Comparison of ENCODE assay signal across 30 cellular contexts in genomic region chr10:120805014-120805805, GRCh38. TPM values are rescaled to one million over a fixed set of nuclear protein-coding genes. Genes with fewer than 3 reads are reported as not detected.
A peak's percentile ranks its signal among the peaks of the same experiment; 100 is the strongest.
DNase-seq lines count a peak whose midpoint lies in the region; ATAC-seq, FAIRE-seq and TF ChIP-seq lines count a peak whose summit lies in the region.
"Had no signal": no experiment of that assay in that cellular context is flagged by ENCODE, and none has a peak within 500 bp of the region (broad histone marks: within the 10 kb centered on the region; RNA-seq: fewer than 3 reads in every experiment).

No MANE protein-coding gene starts in this region.

- H3K9me3 ChIP-seq in HepG2 (ENCODE audit: low read length) (no peaks in the 10 kb centered on the region), right lobe of liver (no peaks in the 10 kb centered on the region), HCT116 (ENCODE audit: control insufficient read depth in 1 of 2, insufficient read depth in 1 of 2, low read depth in 1 of 2, low read length in 2 of 2) (no peaks in the 10 kb centered on the region), H1 (ENCODE audit: insufficient read depth in 2 of 2, low read depth in 1 of 2, low read length in 1 of 2) (no peaks in the 10 kb centered on the region)
- H3K9me3 ChIP-seq: BLaER1, lower lobe of right lung, mucosa of descending colon, ovary, spleen, transverse colon had no signal

- no peak for FAIRE-seq in HepG2 (lab: Jason Lieb, UNC)
- FAIRE-seq in H1 (lab: Jason Lieb, UNC): no peak
- FAIRE-seq: bronchial epithelial cell had no signal

- BruUV-seq in HepG2 (replicated peaks; lab: Mats Ljungman, UMichigan): no TSS peak
- no TSS peak for BruUV-seq in HCT116 (replicated peaks; lab: Mats Ljungman, UMichigan)

- DNase-seq in HepG2 (ENCODE audit: low spot score): no peak
- no peak for DNase-seq in right lobe of liver
- peak; percentile 4 for DNase-seq in HCT116 (ENCODE audit: low read depth, low spot score)
- DNase-seq in H1 (ENCODE audit: low read depth in 1 of 2, low spot score in 2 of 2): no peak
- DNase-seq in mesothelial cell of epicardium (ENCODE audit: low spot score in 2 of 2, unreplicated experiment in 2 of 2): no peak
- no peak for DNase-seq in stimulated activated CD8-positive, alpha-beta memory T cell treated with anti-CD3 and anti-CD28 coated beads, Interleukin-4, amount 100 ng/mL, for 48 hours
- no peak for DNase-seq in iPS-NIHi7 (ENCODE audit: extremely low spot score)
- no peak for DNase-seq in posterior vena cava (ENCODE audit: low spot score)
- DNase-seq: ACHN; activated CD8-positive, alpha-beta T cell treated with anti-CD3 and anti-CD28 coated beads for 36 hours; glutamatergic neuron; HFFc6; kidney glomerular epithelial cell; lower lobe of right lung; mucosa of descending colon; NCI-H1105 treated with DMSO at 0.1 percent for 48 hours; NCI-H2029; NCI-H748 treated with DMSO at 0.1 percent for 48 hours; ovary; right cardiac atrium; spleen; T-helper 2 cell; transverse colon had no signal

- H3K36me3 Mint-ChIP-seq in mesothelial cell of epicardium: no peaks in the 10 kb centered on the region
- H3K36me3 Mint-ChIP-seq: activated naive CD4-positive, alpha-beta T cell treated with anti-CD3 and anti-CD28 coated beads, Interleukin-2, amount 50 U/mL, for 72 hours; natural killer cell treated with Interleukin-12 subunit alpha and Interleukin-12 subunit beta and Interleukin-15 and Interleukin-18, amount 100 ng/mL, for 72 hours had no signal

- TF ChIP-seq CTCF in HepG2 (CRISPR knock-in tag; IDR thresholded peaks at IDR 0.05): no peak
- TF ChIP-seq CTCF in right lobe of liver (IDR thresholded peaks at IDR 0.05): no peak
- peak in 2 of 3 experiments; percentile 38 to 57; a peak in 4 of 6 replicates for TF ChIP-seq CTCF in HCT116 (IDR thresholded peaks at IDR 0.05 in 2 of 3, conservative IDR thresholded peaks at IDR 0.05 in 1 of 3; ENCODE audit: borderline replicate concordance in 1 of 3, insufficient read depth in 1 of 3, low read depth in 2 of 3, low read length in 2 of 3)
- TF ChIP-seq CTCF in H1 (IDR thresholded peaks at IDR 0.05; ENCODE audit: control extremely low read depth in 1 of 3, insufficient read depth in 1 of 3, low read depth in 1 of 3, low read length in 3 of 3): peak; percentile 33 to 60 (median 38); a peak in 3 of 4 replicates
- no peak for TF ChIP-seq CTCF in mesothelial cell of epicardium (IDR thresholded peaks at IDR 0.05; ENCODE audit: unreplicated experiment)

- no peak overlapping the region for H3K14ac ChIP-seq in H1 (ENCODE audit: insufficient read length)

- H3K27ac Mint-ChIP-seq in mesothelial cell of epicardium: no peak overlapping the region
- H3K27ac Mint-ChIP-seq: activated CD8-positive, alpha-beta T cell treated with anti-CD3 and anti-CD28 coated beads for 36 hours; activated naive CD4-positive, alpha-beta T cell treated with anti-CD3 and anti-CD28 coated beads, Interleukin-2, amount 50 U/mL, for 72 hours; activated T-helper 2 cell treated with anti-CD3 and anti-CD28 coated beads, Interferon-gamma antibody, Interleukin-2, Interleukin-4, amounts not matched to agents 10 μg/mL and 5 μg/mL and 100 μg/mL, durations not matched to agents 14 hours and 24 hours and 36 hours; HFFc6; natural killer cell treated with Interleukin-12 subunit alpha and Interleukin-12 subunit beta and Interleukin-15 and Interleukin-18, amount 100 ng/mL, for 72 hours had no signal

- H3K27ac ChIP-seq in HepG2 (ENCODE audit: extremely low read length, insufficient read depth, low read length) (no peak overlapping the region), right lobe of liver (no peak overlapping the region), HCT116 (ENCODE audit: low read depth, low read length) (no peak overlapping the region), H1 (ENCODE audit: low read depth, low read length) (no peak overlapping the region)
- H3K27ac ChIP-seq: BLaER1, epithelial cell of prostate, lower lobe of right lung, ovary, spleen, transverse colon had no signal

- no peak overlapping the region for H2AFZ ChIP-seq in HepG2 (ENCODE audit: low read length)
- H2AFZ ChIP-seq in HCT116 (ENCODE audit: low read depth, low read length, poor library complexity, severe bottlenecking): no peak overlapping the region
- H2AFZ ChIP-seq in H1 (ENCODE audit: low read length): no peak overlapping the region

- POLR2A ChIA-PET in HepG2 (lab: Yijun Ruan, JAX): no interaction called here
- POLR2A ChIA-PET in HCT116 (lab: Charles Lee): no interaction called here
- POLR2A ChIA-PET in H1 (lab: Charles Lee; ENCODE audit: partially characterized antibody): interaction anchor here (1.0 kb wide), 1 partner anchor 21 kb away, joined by 3 read pairs; no protein-coding TSS in a partner anchor

- H4K20me1 ChIP-seq in HepG2 (ENCODE audit: insufficient read depth, low read length): no peaks in the 10 kb centered on the region
- no peaks in the 10 kb centered on the region for H4K20me1 ChIP-seq in HCT116 (ENCODE audit: insufficient read depth)
- H4K20me1 ChIP-seq in H1 (replicated peaks in 1 of 2; ENCODE audit: control insufficient read depth in 1 of 2, insufficient read depth in 2 of 2, low read length in 2 of 2): no peaks in the 10 kb centered on the region
- H4K20me1 ChIP-seq: BLaER1 had no signal

- no peaks in the 10 kb centered on the region for H3K9me3 Mint-ChIP-seq in mesothelial cell of epicardium
- H3K9me3 Mint-ChIP-seq: activated CD8-positive, alpha-beta T cell treated with anti-CD3 and anti-CD28 coated beads for 36 hours; activated naive CD4-positive, alpha-beta T cell treated with anti-CD3 and anti-CD28 coated beads, Interleukin-2, amount 50 U/mL, for 72 hours; activated T-helper 2 cell treated with anti-CD3 and anti-CD28 coated beads, Interferon-gamma antibody, Interleukin-2, Interleukin-4, amounts not matched to agents 10 μg/mL and 5 μg/mL and 100 μg/mL, durations not matched to agents 14 hours and 24 hours and 36 hours; natural killer cell treated with Interleukin-12 subunit alpha and Interleukin-12 subunit beta and Interleukin-15 and Interleukin-18, amount 100 ng/mL, for 72 hours had no signal

- no peak overlapping the region for H2BK20ac ChIP-seq in H1 (ENCODE audit: low read length)

- no peak for TF ChIP-seq RAD21 in HepG2 (CRISPR knock-in tag; IDR thresholded peaks at IDR 0.05)
- no peak for TF ChIP-seq RAD21 in HCT116 (IDR thresholded peaks at IDR 0.05; ENCODE audit: low read depth)
- TF ChIP-seq RAD21 in H1 (IDR thresholded peaks at IDR 0.05 in 1 of 2, conservative IDR thresholded peaks at IDR 0.05 in 1 of 2; ENCODE audit: low read depth in 2 of 2, low read length in 2 of 2): peak; percentile 11 to 43; a peak in 2 of 4 replicates

- no peak overlapping the region for H3K18ac ChIP-seq in H1 (ENCODE audit: extremely low read depth, low read length)

- H3K79me1 ChIP-seq in H1 (ENCODE audit: low read depth, low read length): no peaks in the 10 kb centered on the region

- H3K9ac ChIP-seq in HepG2 (ENCODE audit: insufficient read depth, low read depth, low read length) (no peak overlapping the region), HCT116 (ENCODE audit: low read length) (no peak overlapping the region), H1 (replicated peaks in 1 of 4; ENCODE audit: extremely low read depth in 1 of 4, low read depth in 3 of 4, low read length in 3 of 4) (no peak overlapping the region)
- H3K9ac ChIP-seq: BLaER1 had no signal

- H3K4me3 ChIP-seq in HepG2 (replicated peaks in 1 of 3; ENCODE audit: insufficient read depth in 1 of 3, low read depth in 2 of 3, low read length in 3 of 3): no peak overlapping the region
- H3K4me3 ChIP-seq in right lobe of liver: no peak overlapping the region
- H3K4me3 ChIP-seq in HCT116 (replicated peaks in 1 of 2; ENCODE audit: low read depth in 1 of 2, low read length in 2 of 2): no peak overlapping the region
- H3K4me3 ChIP-seq in H1 (ENCODE audit: extremely low read depth in 1 of 4, insufficient read depth in 2 of 4, low read depth in 3 of 4, low read length in 4 of 4): no peak overlapping the region
- H3K4me3 ChIP-seq: BLaER1, lower lobe of right lung, mucosa of descending colon, ovary, spleen, transverse colon had no signal

- H4K91ac ChIP-seq in H1 (replicated peaks; ENCODE audit: insufficient read length, low read length): no peak overlapping the region

- H2BK15ac ChIP-seq in H1 (ENCODE audit: low read length): no peak overlapping the region

- no peaks in the 10 kb centered on the region for H3K9me2 ChIP-seq in HCT116 (ENCODE audit: insufficient read depth)

- in situ Hi-C loops in HepG2 (cut with HindIII; ENCODE audit: extremely low pct_ligation_motif_present, low pct_unique_long_range_greater_than_20kb): no loop called here

- no peak overlapping the region for H4K8ac ChIP-seq in H1 (ENCODE audit: extremely low read depth, insufficient read depth, low read length)

- ATAC-seq in HepG2: no peak
- no peak for ATAC-seq in right lobe of liver
- ATAC-seq in HCT116: peak; percentile 64
- ATAC-seq: activated CD8-positive, alpha-beta T cell treated with anti-CD3 and anti-CD28 coated beads for 36 hours; activated naive CD4-positive, alpha-beta T cell treated with anti-CD3 and anti-CD28 coated beads, Interleukin-2, amount 50 U/mL, for 72 hours; lower lobe of right lung; mucosa of descending colon; natural killer cell treated with Interleukin-12 subunit alpha and Interleukin-12 subunit beta and Interleukin-15 and Interleukin-18, amount 100 ng/mL, for 72 hours; right cardiac atrium; SK-N-SH treated with all-trans-retinoic acid at 6 μM for 48 hours had no signal

- no peaks in the 10 kb centered on the region for H3K36me3 ChIP-seq in HepG2 (replicated peaks in 1 of 2; ENCODE audit: control insufficient read depth in 1 of 2, insufficient read depth in 2 of 2, low read length in 2 of 2)
- H3K36me3 ChIP-seq in right lobe of liver: no peaks in the 10 kb centered on the region
- no peaks in the 10 kb centered on the region for H3K36me3 ChIP-seq in HCT116 (ENCODE audit: control insufficient read depth in 1 of 2, insufficient read depth in 2 of 2, low read length in 2 of 2)
- no peaks in the 10 kb centered on the region for H3K36me3 ChIP-seq in H1 (ENCODE audit: control insufficient read depth in 2 of 4, insufficient read depth in 4 of 4, low read length in 3 of 4)
- H3K36me3 ChIP-seq: BLaER1, lower lobe of right lung, ovary, spleen, transverse colon had no signal

- no peak for TF ChIP-seq POLR2A in HepG2 (IDR thresholded peaks at IDR 0.05; ENCODE audit: insufficient read depth in 1 of 2, low read depth in 2 of 2, low read length in 2 of 2)
- TF ChIP-seq POLR2A in right lobe of liver (IDR thresholded peaks at IDR 0.05): no peak
- no peak for TF ChIP-seq POLR2A in HCT116 (IDR thresholded peaks at IDR 0.05; ENCODE audit: borderline replicate concordance, extremely low read depth, insufficient read depth, insufficient read length)
- no peak for TF ChIP-seq POLR2A in H1 (IDR thresholded peaks at IDR 0.05; ENCODE audit: control extremely low read depth in 1 of 2, low read depth in 2 of 2, low read length in 2 of 2)

- H4K5ac ChIP-seq in H1 (ENCODE audit: insufficient read length, low read depth, low read length): no peak overlapping the region

- no peak overlapping the region for H2BK120ac ChIP-seq in H1 (replicated peaks; ENCODE audit: low read depth, low read length)

- H3K23me2 ChIP-seq in H1 (ENCODE audit: low read depth, low read length): no peaks in the 10 kb centered on the region

- no peak for TF ChIP-seq EP300 in HepG2 (IDR thresholded peaks at IDR 0.05; ENCODE audit: low read depth in 2 of 2, low read length in 2 of 2)
- TF ChIP-seq EP300 in HepG2 (CRISPR knock-in tag; IDR thresholded peaks at IDR 0.05; ENCODE audit: borderline replicate concordance): no peak
- no peak for TF ChIP-seq EP300 in H1 (IDR thresholded peaks at IDR 0.05; ENCODE audit: borderline replicate concordance in 1 of 2, low read depth in 2 of 2, low read length in 2 of 2)

- no peak overlapping the region for H3K4me2 ChIP-seq in HepG2 (ENCODE audit: low read depth, low read length)
- H3K4me2 ChIP-seq in HCT116 (ENCODE audit: low read length): no peak overlapping the region
- H3K4me2 ChIP-seq in H1 (ENCODE audit: insufficient read depth in 1 of 2, low read depth in 2 of 2, low read length in 2 of 2): no peak overlapping the region
- H3K4me2 ChIP-seq: BLaER1 had no signal

- no peaks in the 10 kb centered on the region for H3K79me2 ChIP-seq in HepG2 (ENCODE audit: insufficient read depth, low read length)
- no peaks in the 10 kb centered on the region for H3K79me2 ChIP-seq in HCT116 (ENCODE audit: insufficient read depth, low read length)
- H3K79me2 ChIP-seq in H1 (ENCODE audit: control insufficient read depth in 1 of 2, insufficient read depth in 2 of 2, low read length in 2 of 2): no peaks in the 10 kb centered on the region

- intact Hi-C loops in HepG2 (cut with micrococcal nuclease; ENCODE audit: unreplicated experiment) (no loop called here), right lobe of liver (cut with DNase I) (no loop called here), HCT116 (cut with micrococcal nuclease) (no loop called here), posterior vena cava (cut with DNase I) (no loop called here)

- no peak overlapping the region for H3K23ac ChIP-seq in H1 (ENCODE audit: insufficient read length)

- H3K4me3 Mint-ChIP-seq in mesothelial cell of epicardium: no peak overlapping the region
- H3K4me3 Mint-ChIP-seq: activated CD8-positive, alpha-beta T cell treated with anti-CD3 and anti-CD28 coated beads for 36 hours; HFFc6; natural killer cell treated with Interleukin-12 subunit alpha and Interleukin-12 subunit beta and Interleukin-15 and Interleukin-18, amount 100 ng/mL, for 72 hours had no signal

- H3K27me3 ChIP-seq in HepG2 (ENCODE audit: control insufficient read depth in 1 of 2, insufficient read depth in 2 of 2, low read length in 2 of 2) (no peaks in the 10 kb centered on the region; a peak in 1 of 5 replicates), right lobe of liver (no peaks in the 10 kb centered on the region), HCT116 (ENCODE audit: insufficient read depth, low read length) (peaks cover 66% of the 10 kb centered on the region), H1 (replicated peaks in 1 of 4; ENCODE audit: control insufficient read depth in 3 of 4, extremely low read depth in 1 of 4, insufficient read depth in 3 of 4, low read length in 3 of 4) (peaks cover 0 to 1% (median 0%) of the 10 kb centered on the region in 4 experiments; a peak in 1 of 7 replicates)
- H3K27me3 ChIP-seq: BLaER1, ovary, spleen, transverse colon had no signal

- 21% methylated on average over 7 of the region's 7 CpGs for WGBS in HepG2 (ENCODE audit: low lambda C conversion rate)
- 70% methylated on average over 7 of the region's 7 CpGs for WGBS in right lobe of liver (ENCODE audit: insufficient coverage, low coverage, low lambda C conversion rate, missing lambda C conversion rate)
- 95% methylated on average over 7 of the region's 7 CpGs; no CpG with 5 or more reads in 1 of the 2 experiments for WGBS in H1 (ENCODE audit: extremely low coverage in 1 of 2, insufficient coverage in 1 of 2, insufficient read length in 1 of 2, insufficient replicate concordance in 2 of 2, low coverage in 1 of 2, low lambda C conversion rate in 2 of 2, missing lambda C conversion rate in 1 of 2), 2 experiments

- H3K4me1 ChIP-seq in HepG2 (ENCODE audit: insufficient read depth, low read length) (no peaks in the 10 kb centered on the region), right lobe of liver (no peaks in the 10 kb centered on the region), HCT116 (ENCODE audit: control insufficient read depth in 1 of 2, insufficient read depth in 2 of 2, low read length in 2 of 2) (no peaks in the 10 kb centered on the region), H1 (replicated peaks in 1 of 4; ENCODE audit: control insufficient read depth in 3 of 4, insufficient read depth in 4 of 4, low read length in 3 of 4) (peaks cover 0 to 6% (median 3%) of the 10 kb centered on the region in 4 experiments; a peak in 3 of 7 replicates)
- H3K4me1 ChIP-seq: BLaER1, lower lobe of right lung, spleen, transverse colon had no signal

- peaks cover 3% of the 10 kb centered on the region for H3K4me1 Mint-ChIP-seq in mesothelial cell of epicardium

- no peak overlapping the region for H2BK12ac ChIP-seq in H1 (ENCODE audit: low read depth, low read length)

- no peak overlapping the region for H3K56ac ChIP-seq in H1 (replicated peaks; ENCODE audit: insufficient read length, low read depth, low read length)

- no peak overlapping the region for H3K4ac ChIP-seq in H1 (replicated peaks; ENCODE audit: insufficient read length, low read depth, low read length)

- peaks cover 24% of the 10 kb centered on the region for H3K27me3 Mint-ChIP-seq in mesothelial cell of epicardium (ENCODE audit: low read depth)

- H2BK5ac ChIP-seq in H1 (ENCODE audit: low read depth, low read length): no peak overlapping the region

- CTCF ChIA-PET in HepG2 (lab: Yijun Ruan, JAX; ENCODE audit: low intra/inter-chr PET ratio, low total read pairs) (no interaction called here), HCT116 (lab: Charles Lee) (interaction anchor here (1.2 kb wide), 1 partner anchor 10 kb away, joined by 3 read pairs; no protein-coding TSS in a partner anchor), H1 (lab: Charles Lee; ENCODE audit: partially characterized antibody) (interaction anchor here (1.0 to 3.4 kb wide), 15 partner anchors 9 to 208 kb away, joined by 3 to 12 read pairs (median 4); no protein-coding TSS in a partner anchor)

- RAD21 ChIA-PET in HCT116 (lab: Charles Lee; ENCODE audit: low non-redundant PET in 1 of 2, low total read pairs in 2 of 2, uncharacterized antibody in 2 of 2, unreplicated experiment in 2 of 2): no interaction called here

- no peak overlapping the region for H2AK5ac ChIP-seq in H1 (ENCODE audit: low read depth, low read length)

RNA-seq across cellular contexts. Expression of gene WDR11, which starts 46.0 kb away (rescaled TPM):
- total RNA-seq in HepG2 (2016; rRNA removed; fragmentation: Illumina TruSeq; extraction: Trizol) (38.0 and 40.3 TPM in 2 replicates), right lobe of liver (10 to 100 TPM; 20.1 to 36.7 (median 26.0) TPM), HCT116 (2021; ENCODE audit: unreplicated experiment) (48.3 TPM), mesothelial cell of epicardium (71.4 to 76.0 TPM (median 73.1 TPM) in 3 replicates), posterior vena cava (10 to 100 TPM; 37.6 to 51.6 TPM)
- 13.8 and 16.7 TPM in 2 replicates for total RNA-seq in HepG2 (2016; cell fraction: cytosol; rRNA removed; fragmentation: Illumina TruSeq; extraction: Trizol; ENCODE audit: low read depth)
- 38.1 and 40.8 TPM in 2 replicates for total RNA-seq in HepG2 (2016; cell fraction: insoluble cytoplasmic fraction; rRNA removed; fragmentation: Illumina TruSeq; extraction: Trizol)
- 15.0 and 16.8 TPM in 2 replicates for total RNA-seq in HepG2 (2016; cell fraction: membrane; rRNA removed; fragmentation: Illumina TruSeq; extraction: Trizol)
- total RNA-seq in HepG2 (2016; cell fraction: nucleus; rRNA removed; fragmentation: Illumina TruSeq; extraction: Trizol): 63.4 and 65.2 TPM in 2 replicates
- polyA plus RNA-seq in HepG2 (2011; rRNA removed) (43.0 and 45.2 TPM in 2 replicates), H1 (2011; rRNA removed) (41.9 and 43.6 TPM in 2 replicates)
- polyA plus RNA-seq in HepG2 (2011; cell fraction: cytosol; rRNA removed): 16.1 and 24.5 TPM in 2 replicates
- 73.4 and 81.8 TPM in 2 replicates for polyA plus RNA-seq in HepG2 (2011; cell fraction: nucleus; rRNA removed)
- polyA plus RNA-seq in HepG2 (2012): 21.6 and 23.5 TPM in 2 replicates
- polyA plus RNA-seq in HepG2 (2016; cell fraction: cytosol; fragmentation: Illumina TruSeq; extraction: Trizol; ENCODE audit: low read depth): 1.5 and 1.9 TPM in 2 replicates
- polyA plus RNA-seq in HepG2 (2016; cell fraction: insoluble cytoplasmic fraction; fragmentation: Illumina TruSeq; extraction: Trizol; ENCODE audit: low read depth): 23.9 and 24.3 TPM in 2 replicates
- 4.8 and 5.0 TPM in 2 replicates for polyA plus RNA-seq in HepG2 (2016; cell fraction: membrane; fragmentation: Illumina TruSeq; extraction: Trizol; ENCODE audit: low read depth)
- polyA plus RNA-seq in HepG2 (2016; cell fraction: nucleus; fragmentation: Illumina TruSeq; extraction: Trizol; ENCODE audit: insufficient read depth, low read depth): 68.1 and 78.3 TPM in 2 replicates
- 143 and 159 TPM in 2 replicates for polyA minus RNA-seq in HepG2 (2011; rRNA and poly(A)+ RNA removed; ENCODE audit: low replicate concordance)
- polyA minus RNA-seq in HepG2 (2011; cell fraction: cytosol; rRNA and poly(A)+ RNA removed): 28.1 and 50.1 TPM in 2 replicates
- 118 and 125 TPM in 2 replicates for polyA minus RNA-seq in HepG2 (2011; cell fraction: nucleus; rRNA and poly(A)+ RNA removed)
- polyA plus RNA-seq in HCT116 (2012): 36.7 and 38.1 TPM in 2 replicates
- total RNA-seq in H1 (2021; fragmentation: NEBNext Ultra II Directional; extraction: Animal tissue kit (Norgen Biotek cat#: 25700)): 37.9 and 39.7 TPM in 2 replicates
- polyA plus RNA-seq in H1 (2011; cell fraction: cytosol; rRNA removed): 35.6 TPM
- polyA plus RNA-seq in H1 (2011; cell fraction: nucleus; rRNA removed): 75.7 TPM
- 28.4 to 36.5 TPM (median 32.4 TPM) in 4 replicates for polyA plus RNA-seq in H1 (2012, experiment 1 of 2)
- polyA plus RNA-seq in H1 (2012, experiment 2 of 2): 2.1 TPM
- polyA plus RNA-seq in H1 (2013, experiment 1 of 2): 38.2 TPM
- polyA plus RNA-seq in H1 (2013, experiment 2 of 2): 31.7 TPM
- 194 and 256 TPM in 2 replicates for polyA minus RNA-seq in H1 (2011; rRNA and poly(A)+ RNA removed)
- polyA minus RNA-seq in H1 (2011; cell fraction: cytosol; rRNA and poly(A)+ RNA removed): 50.1 TPM
- polyA minus RNA-seq in H1 (2011; cell fraction: nucleus; rRNA and poly(A)+ RNA removed): 103 TPM

Comparison
In these comparisons a context has a peak if more than half of its experiments do, and no peak if none do; other contexts are left out.
1. CTCF ChIP-seq: peak in HCT116 (2 of 3) and H1 (3 of 3); none in HepG2 (single experiment), right lobe of liver (0 of 4) and mesothelial cell of epicardium (single experiment).
2. Of the 41 proteins assayed by ChIP-seq in both HepG2 and H1: peak only in HepG2: none; only in H1: CTCF and RAD21; in both: none; in neither: 38; mixed calls (peak in some experiments, not most) for 1.